In genomic region chr1:68495968-68496679, GRCh38 we compare ENCODE assay signal across 7 cellular contexts. TPM values are rescaled to one million over a fixed set of nuclear protein-coding genes. Genes with fewer than 3 reads are reported as not detected.
DNase-seq lines count a peak whose midpoint lies in the region; ATAC-seq and TF ChIP-seq lines count a peak whose summit lies in the region.

No MANE protein-coding gene starts in this region.

- ATAC-seq in GM21619 (IDR thresholded peaks at IDR 0.05; ENCODE audit: unreplicated experiment) (peak; percentile 22), left lung (no peak)
- ATAC-seq in activated T-helper 17 cell treated with anti-CD3 and anti-CD28 coated beads, Interleukin-2, amount 50 U/mL, for 72 hours (replicated peaks) = peak; percentile 11

- no peaks in the 10 kb centered on the region for H3K36me3 Mint-ChIP-seq in activated T-helper 17 cell treated with anti-CD3 and anti-CD28 coated beads, Interleukin-2, amount 50 U/mL, for 72 hours (ENCODE audit: low read depth)
- H3K36me3 Mint-ChIP-seq in type B pancreatic cell = peaks cover 9% of the 10 kb centered on the region

- H3K4me3 ChIP-seq in GM12864 (ENCODE audit: low read depth, low read length) (peak overlapping the region; percentile 76), left lung (peak overlapping the region; percentile 54 to 80)

- peaks cover 4 to 16% of the 10 kb centered on the region in 2 donors for H3K4me1 ChIP-seq in left lung

- no peak overlapping the region for H3K27ac ChIP-seq in left lung

- no peak for TF ChIP-seq CTCF in GM12864 (IDR thresholded peaks at IDR 0.05; ENCODE audit: low read depth, low read length, missing control alignments)
- TF ChIP-seq CTCF in left lung (IDR thresholded peaks at IDR 0.05) = no peak
- peak; percentile 9 for TF ChIP-seq CTCF in type B pancreatic cell (conservative IDR thresholded peaks at IDR 0.05)

- no peaks in the 10 kb centered on the region for H3K36me3 ChIP-seq in left lung

- intact Hi-C loops in left lung (cut with DNase I) = no loop called here

- no peaks in the 10 kb centered on the region for H3K27me3 ChIP-seq in left lung

- peaks cover 21% of the 10 kb centered on the region for H3K4me1 Mint-ChIP-seq in activated T-helper 17 cell treated with anti-CD3 and anti-CD28 coated beads, Interleukin-2, amount 50 U/mL, for 72 hours
- H3K4me1 Mint-ChIP-seq in type B pancreatic cell (ENCODE audit: unreplicated experiment) = peaks cover 23% of the 10 kb centered on the region

- H3K4me3 Mint-ChIP-seq in activated T-helper 17 cell treated with anti-CD3 and anti-CD28 coated beads, Interleukin-2, amount 50 U/mL, for 72 hours = peak overlapping the region; percentile 88
- H3K4me3 Mint-ChIP-seq in type B pancreatic cell = peak overlapping the region; percentile 96

- peak overlapping the region; percentile 76 for H3K27ac Mint-ChIP-seq in activated T-helper 17 cell treated with anti-CD3 and anti-CD28 coated beads, Interleukin-2, amount 50 U/mL, for 72 hours
- peak overlapping the region; percentile 88 for H3K27ac Mint-ChIP-seq in type B pancreatic cell

- H3K9me3 ChIP-seq in left lung = no peaks in the 10 kb centered on the region

- peaks cover 3% of the 10 kb centered on the region for H3K9me3 Mint-ChIP-seq in activated T-helper 17 cell treated with anti-CD3 and anti-CD28 coated beads, Interleukin-2, amount 50 U/mL, for 72 hours
- no peaks in the 10 kb centered on the region for H3K9me3 Mint-ChIP-seq in type B pancreatic cell

- peaks cover 9% of the 10 kb centered on the region for H3K27me3 Mint-ChIP-seq in activated T-helper 17 cell treated with anti-CD3 and anti-CD28 coated beads, Interleukin-2, amount 50 U/mL, for 72 hours
- H3K27me3 Mint-ChIP-seq in type B pancreatic cell = no peaks in the 10 kb centered on the region

- DNase-seq in GM12864 (ENCODE audit: low read depth) (no peak), M059J (ENCODE audit: low read depth) (peak; percentile 21), left lung (no peak), type B pancreatic cell (ENCODE audit: extremely low spot score, unreplicated experiment) (no peak), AG08395 (ENCODE audit: low spot score) (no peak)

RNA-seq across cellular contexts. Expression of gene DEPDC1, which starts 0.8 kb away (rescaled TPM):
- 58.4 and 62.6 TPM in 2 replicates for total RNA-seq in M059J (2014; rRNA removed; shearing (Covaris generic))
- 10 to 100 TPM; 25.3 to 29.6 TPM for total RNA-seq in activated T-helper 17 cell treated with anti-CD3 and anti-CD28 coated beads, Interleukin-2, amount 50 U/mL, for 72 hours
- total RNA-seq in left lung (1 to 10 TPM in 1 of 2 donors, under 1 TPM in 1; 0.81 to 5.2 TPM), type B pancreatic cell (ENCODE audit: low replicate concordance) (9.7 and 25.7 TPM in 2 replicates)

RNA-seq across cellular contexts. Expression of gene RPE65, which starts 46.4 kb away (rescaled TPM):
- not detected in 2 replicates for total RNA-seq in M059J (2014; rRNA removed; shearing (Covaris generic))
- total RNA-seq in activated T-helper 17 cell treated with anti-CD3 and anti-CD28 coated beads, Interleukin-2, amount 50 U/mL, for 72 hours = not detected
- total RNA-seq in left lung (not detected), type B pancreatic cell (ENCODE audit: low replicate concordance) (0.14 TPM in 1 of 2 replicates, not detected in the other)
